2 cellular contexts compared by ENCODE assay signal in the genomic region with DNA sequence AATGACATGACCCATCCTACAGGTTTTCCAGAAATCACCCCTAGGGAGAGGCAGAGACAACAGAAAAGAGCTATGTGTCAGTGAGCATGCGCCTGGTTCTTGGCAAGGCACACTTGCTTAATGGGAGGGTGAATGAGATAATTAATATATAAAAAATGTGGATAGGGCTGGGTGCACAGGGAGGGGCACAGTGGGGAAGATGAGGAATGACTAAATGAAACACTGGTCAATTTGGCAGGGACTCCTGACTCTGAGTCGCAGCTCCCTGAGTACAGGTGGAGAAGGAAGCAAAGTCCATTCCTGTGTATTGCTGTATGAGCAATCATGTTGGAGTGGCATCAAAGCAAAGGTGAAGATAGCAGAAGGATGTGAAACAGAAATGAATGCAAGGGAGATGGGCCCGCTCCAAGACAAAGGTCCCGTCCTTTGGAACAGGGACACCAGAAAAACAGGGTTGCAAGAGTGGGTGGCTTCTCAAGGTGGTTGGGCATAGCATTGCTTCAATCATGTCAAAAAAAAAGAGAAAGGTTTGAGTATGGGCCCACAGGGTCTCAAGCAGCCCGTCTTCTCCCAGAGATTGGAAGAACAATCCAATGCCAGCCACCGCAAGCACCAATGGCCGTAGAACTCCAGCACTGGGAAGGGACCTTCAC.
TF ChIP-seq lines count a peak whose summit lies in the region.

No MANE protein-coding gene starts in this region.

TF ChIP-seq in K562, 482 proteins besides CTCF, POLR2A, EP300 and RAD21 (continued from another document):
- TF ChIP-seq DEAF1 (CRISPR knock-in tag; IDR thresholded peaks at IDR 0.05) = no peak
- TF ChIP-seq KAT7 (CRISPR knock-in tag; IDR thresholded peaks at IDR 0.05; ENCODE audit: borderline replicate concordance) = no peak
- no peak for TF ChIP-seq HNRNPK (IDR thresholded peaks at IDR 0.05; ENCODE audit: low read depth, low read length, poor library complexity, severe bottlenecking)
- TF ChIP-seq ZNF436 (CRISPR knock-in tag; IDR thresholded peaks at IDR 0.05) = no peak
- peak in 1 of 2 experiments; percentile 22; a peak in 1 of 4 replicates for TF ChIP-seq NRF1 (conservative IDR thresholded peaks at IDR 0.05 in 1 of 2, IDR thresholded peaks at IDR 0.05 in 1 of 2)

TF ChIP-seq in HepG2, 621 proteins besides CTCF, POLR2A, EP300 and RAD21:
- TF ChIP-seq AKNA (CRISPR knock-in tag; IDR thresholded peaks at IDR 0.05; ENCODE audit: borderline replicate concordance) (no peak), GATA4 (IDR thresholded peaks at IDR 0.05; ENCODE audit: borderline replicate concordance, low read depth) (no peak), SSRP1 (CRISPR knock-in tag; IDR thresholded peaks at IDR 0.05) (no peak), PITX1 (CRISPR knock-in tag; IDR thresholded peaks at IDR 0.05) (no peak), GZF1 (CRISPR knock-in tag; IDR thresholded peaks at IDR 0.05) (no peak), PHF21A (CRISPR knock-in tag; IDR thresholded peaks at IDR 0.05) (0 out of 2 replicates have a peak, but pooled peaks have one; percentile 2)
- TF ChIP-seq, protein P1, sequence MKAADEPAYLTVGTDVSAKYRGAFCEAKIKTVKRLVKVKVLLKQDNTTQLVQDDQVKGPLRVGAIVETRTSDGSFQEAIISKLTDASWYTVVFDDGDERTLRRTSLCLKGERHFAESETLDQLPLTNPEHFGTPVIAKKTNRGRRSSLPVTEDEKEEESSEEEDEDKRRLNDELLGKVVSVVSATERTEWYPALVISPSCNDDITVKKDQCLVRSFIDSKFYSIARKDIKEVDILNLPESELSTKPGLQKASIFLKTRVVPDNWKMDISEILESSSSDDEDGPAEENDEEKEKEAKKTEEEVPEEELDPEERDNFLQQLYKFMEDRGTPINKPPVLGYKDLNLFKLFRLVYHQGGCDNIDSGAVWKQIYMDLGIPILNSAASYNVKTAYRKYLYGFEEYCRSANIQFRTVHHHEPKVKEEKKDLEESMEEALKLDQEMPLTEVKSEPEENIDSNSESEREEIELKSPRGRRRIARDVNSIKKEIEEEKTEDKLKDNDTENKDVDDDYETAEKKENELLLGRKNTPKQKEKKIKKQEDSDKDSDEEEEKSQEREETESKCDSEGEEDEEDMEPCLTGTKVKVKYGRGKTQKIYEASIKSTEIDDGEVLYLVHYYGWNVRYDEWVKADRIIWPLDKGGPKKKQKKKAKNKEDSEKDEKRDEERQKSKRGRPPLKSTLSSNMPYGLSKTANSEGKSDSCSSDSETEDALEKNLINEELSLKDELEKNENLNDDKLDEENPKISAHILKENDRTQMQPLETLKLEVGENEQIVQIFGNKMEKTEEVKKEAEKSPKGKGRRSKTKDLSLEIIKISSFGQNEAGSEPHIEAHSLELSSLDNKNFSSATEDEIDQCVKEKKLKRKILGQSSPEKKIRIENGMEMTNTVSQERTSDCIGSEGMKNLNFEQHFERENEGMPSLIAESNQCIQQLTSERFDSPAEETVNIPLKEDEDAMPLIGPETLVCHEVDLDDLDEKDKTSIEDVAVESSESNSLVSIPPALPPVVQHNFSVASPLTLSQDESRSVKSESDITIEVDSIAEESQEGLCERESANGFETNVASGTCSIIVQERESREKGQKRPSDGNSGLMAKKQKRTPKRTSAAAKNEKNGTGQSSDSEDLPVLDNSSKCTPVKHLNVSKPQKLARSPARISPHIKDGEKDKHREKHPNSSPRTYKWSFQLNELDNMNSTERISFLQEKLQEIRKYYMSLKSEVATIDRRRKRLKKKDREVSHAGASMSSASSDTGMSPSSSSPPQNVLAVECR (CRISPR knock-in tag; IDR thresholded peaks at IDR 0.05; ENCODE audit: borderline replicate concordance) = no peak
